Comparison of ENCODE assay signal across 2 cellular contexts in genomic region chrX:26008042-26008441, GRCh38.
A peak's percentile ranks its signal among the peaks of the same experiment; 100 is the strongest.
TF ChIP-seq lines count a peak whose summit lies in the region.

No MANE protein-coding gene starts in this region.

TF ChIP-seq in HepG2, 621 proteins besides CTCF, POLR2A, EP300 and RAD21 (continued from another document):
- TF ChIP-seq HBP1 (CRISPR knock-in tag; IDR thresholded peaks at IDR 0.05; ENCODE audit: low read depth) (no peak), MXI1 (IDR thresholded peaks at IDR 0.05; ENCODE audit: borderline replicate concordance, low read depth, low read length) (no peak), MAFF (IDR thresholded peaks at IDR 0.05; ENCODE audit: low read depth, low read length) (peak; percentile 57)
TF ChIP-seq in HepG2: peak in this region for 2.

TF ChIP-seq in IMR-90, 13 proteins besides CTCF, POLR2A, EP300 and RAD21 (continued from another document):
- no peak for TF ChIP-seq RCOR1 (IDR thresholded peaks at IDR 0.05; ENCODE audit: insufficient replicate concordance, low read length)
TF ChIP-seq in IMR-90: peak in this region for 1.
